Comparison of ENCODE assay signal across 8 cellular contexts in genomic region chr12:90959538-90960139, GRCh38. TPM values are rescaled to one million over a fixed set of nuclear protein-coding genes. Genes with fewer than 3 reads are reported as not detected.
DNase-seq lines count a peak whose midpoint lies in the region; ATAC-seq and TF ChIP-seq lines count a peak whose summit lies in the region.

No MANE protein-coding gene starts in this region.

- no peaks in the 10 kb centered on the region for H3K27me3 ChIP-seq in Caco-2 (replicated peaks; ENCODE audit: control insufficient read depth, insufficient read depth, low read length)
- H3K27me3 ChIP-seq in thoracic aorta (replicated peaks; ENCODE audit: insufficient read depth): no peaks in the 10 kb centered on the region

- H3K4me3 Mint-ChIP-seq in Caco-2 (ENCODE audit: unreplicated experiment): no peak overlapping the region
- H3K4me3 Mint-ChIP-seq in immature natural killer cell: no peak overlapping the region

- H3K4me1 Mint-ChIP-seq in Caco-2 (ENCODE audit: low read depth, unreplicated experiment) (no peaks in the 10 kb centered on the region), immature natural killer cell (no peaks in the 10 kb centered on the region)

- no peaks in the 10 kb centered on the region for H3K36me3 ChIP-seq in Caco-2 (ENCODE audit: control insufficient read depth, insufficient read depth, low read length)
- no peaks in the 10 kb centered on the region for H3K36me3 ChIP-seq in thoracic aorta

- no peaks in the 10 kb centered on the region for H3K27me3 Mint-ChIP-seq in Caco-2 (ENCODE audit: insufficient read depth, unreplicated experiment)
- peaks cover 0 to 3% (median 1%) of the 10 kb centered on the region in 3 donors for H3K27me3 Mint-ChIP-seq in immature natural killer cell (ENCODE audit: low read depth in 3 of 3)

- POLR2A ChIA-PET in Caco-2 (lab: Charles Lee): no interaction called here

- no peaks in the 10 kb centered on the region for H3K36me3 Mint-ChIP-seq in Caco-2 (ENCODE audit: insufficient read depth, unreplicated experiment)
- no peaks in the 10 kb centered on the region for H3K36me3 Mint-ChIP-seq in immature natural killer cell

- H3K9me3 ChIP-seq in Caco-2: no peaks in the 10 kb centered on the region
- H3K9me3 ChIP-seq in thoracic aorta: no peaks in the 10 kb centered on the region

- intact Hi-C loops in Caco-2 (cut with micrococcal nuclease; ENCODE audit: unreplicated experiment): loop anchor here (1.0 kb wide), 1 partner anchor 14 kb away; no protein-coding TSS in a partner anchor

- H3K9me3 Mint-ChIP-seq in Caco-2 (ENCODE audit: unreplicated experiment): no peaks in the 10 kb centered on the region
- H3K9me3 Mint-ChIP-seq in immature natural killer cell: no peaks in the 10 kb centered on the region

- H3K27ac Mint-ChIP-seq in Caco-2 (ENCODE audit: unreplicated experiment): no peak overlapping the region
- H3K27ac Mint-ChIP-seq in immature natural killer cell: no peak overlapping the region

- no peak overlapping the region for H3K27ac ChIP-seq in thoracic aorta

- ATAC-seq in GM18870 (IDR thresholded peaks at IDR 0.05; ENCODE audit: unreplicated experiment) (peak; percentile 74), HG03060 (IDR thresholded peaks at IDR 0.05; ENCODE audit: low read depth, unreplicated experiment) (peak; percentile 80), thoracic aorta (ENCODE audit: insufficient number of reproducible peaks, low FRiP score, low read depth) (no peak)

- DNase-seq in Caco-2: peak in 1 of 2 experiments; percentile 43
- DNase-seq in NCI-H2171 (lab: John Stamatoyannopoulos, UW): peak; percentile 10
- peak; percentile 32 for DNase-seq in astrocyte of the cerebellum (ENCODE audit: low read depth)
- peak in 2 of 3 donors; percentile 19 to 23 for DNase-seq in immature natural killer cell
- no peak for DNase-seq in thoracic aorta (ENCODE audit: low spot score)
- no peak for DNase-seq in mucosa of gallbladder (ENCODE audit: low spot score)

- H3K4me1 ChIP-seq in Caco-2 (no peaks in the 10 kb centered on the region), thoracic aorta (ENCODE audit: control insufficient read depth in 1 of 2, low read depth in 2 of 2) (no peaks in the 10 kb centered on the region)

- CTCF ChIA-PET in Caco-2 (lab: Charles Lee): interaction anchor here (0.6 to 2.9 kb wide), 3 partner anchors 11 to 285 kb away, joined by 3 to 41 read pairs (median 5); no protein-coding TSS in a partner anchor

- H3K4me3 ChIP-seq in Caco-2 (ENCODE audit: low read depth, low read length): no peak overlapping the region
- H3K4me3 ChIP-seq in astrocyte of the cerebellum (ENCODE audit: low read depth, low read length): no peak overlapping the region
- no peak overlapping the region for H3K4me3 ChIP-seq in thoracic aorta

- no TSS peak for BruUV-seq in Caco-2 (replicated peaks; lab: Mats Ljungman, UMichigan)

- peak; percentile 50 to 70 for TF ChIP-seq CTCF in Caco-2 (IDR thresholded peaks at IDR 0.05; ENCODE audit: insufficient read depth in 1 of 2, low read depth in 1 of 2, low read length in 1 of 2, severe bottlenecking in 1 of 2, unreplicated experiment in 1 of 2)
- peak; percentile 76 for TF ChIP-seq CTCF in astrocyte of the cerebellum (IDR thresholded peaks at IDR 0.05; ENCODE audit: low read depth, low read length, missing control alignments)
- TF ChIP-seq CTCF in thoracic aorta (IDR thresholded peaks at IDR 0.05): peak; percentile 59

- in situ Hi-C loops in astrocyte of the cerebellum (cut with HindIII; ENCODE audit: low sequenced_read_pairs): no loop called here

RNA-seq across cellular contexts. Expression of gene CCER1, which starts 4.7 kb away (rescaled TPM):
- total RNA-seq in Caco-2 (2022): not detected in 2 replicates
- not detected for polyA plus RNA-seq in immature natural killer cell
- not detected for total RNA-seq in thoracic aorta
- total RNA-seq in mucosa of gallbladder: not detected

RNA-seq across cellular contexts. Expression of gene EPYC, which starts 45.1 kb away (rescaled TPM):
- total RNA-seq in Caco-2 (2022) (not detected in 2 replicates), thoracic aorta (not detected), mucosa of gallbladder (not detected)
- not detected for polyA plus RNA-seq in immature natural killer cell

Comparison
In these comparisons a context has a peak if more than half of its experiments do, and no peak if none do; other contexts are left out.
1. DNase-seq: peak in NCI-H2171 (single experiment), astrocyte of the cerebellum (single experiment) and immature natural killer cell (2 of 3); none in thoracic aorta (single experiment) and mucosa of gallbladder (single experiment).
2. Peak in every context shown above with its lines, with median percentiles within 50 percentile points of each other: CTCF ChIP-seq.